13 cellular contexts compared by ENCODE assay signal in the genomic region with DNA sequence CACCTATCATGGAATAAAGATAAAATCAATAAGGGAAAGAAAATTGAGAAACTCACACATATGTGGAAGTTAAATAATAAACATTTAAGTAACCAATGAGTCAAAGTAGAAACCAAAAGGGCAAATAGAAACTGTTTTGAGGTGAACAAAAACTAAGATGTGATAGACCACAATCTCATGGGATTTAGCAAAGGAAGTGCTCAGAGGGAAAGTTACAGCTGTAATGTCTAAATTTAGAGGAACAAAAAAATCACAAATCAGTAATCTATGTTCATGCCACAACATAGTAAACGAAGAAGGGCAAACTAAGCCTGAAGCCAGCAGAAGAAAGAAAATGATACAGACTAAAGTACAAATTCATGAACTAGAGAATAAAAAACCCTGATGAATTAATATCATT.
A peak's percentile ranks its signal among the peaks of the same experiment; 100 is the strongest.
DNase-seq lines count a peak whose midpoint lies in the region; ATAC-seq and FAIRE-seq lines count a peak whose summit lies in the region.
"Had no signal": no experiment of that assay in that cellular context is flagged by ENCODE, and none has a peak within 500 bp of the region (broad histone marks: within the 10 kb centered on the region; RNA-seq: fewer than 3 reads in every experiment).

No MANE protein-coding gene starts in this region.

- no peaks in the 10 kb centered on the region for H3K9me3 ChIP-seq in effector memory CD4-positive, alpha-beta T cell (ENCODE audit: control insufficient read depth, low read length)
- H3K9me3 ChIP-seq: adrenal gland, stomach had no signal

- DNase-seq in GM18507 (ENCODE audit: extremely low spot score, insufficient read length, low read depth): peak; percentile 7
- DNase-seq in OCI-M1 (lab: John Stamatoyannopoulos, UW): peak; percentile 53
- no peak for DNase-seq in SW480 (ENCODE audit: low spot score)
- DNase-seq in effector CD8-positive, alpha-beta T cell (lab: John Stamatoyannopoulos, UW): no peak
- DNase-seq in effector memory CD4-positive, alpha-beta T cell: no peak
- DNase-seq: adrenal gland; CD4-positive, CD25-positive, alpha-beta regulatory T cell; NCI-H1092; stomach had no signal

- H3K27me3 ChIP-seq in effector memory CD4-positive, alpha-beta T cell (replicated peaks; ENCODE audit: control insufficient read depth, insufficient read depth, low read length, poor library complexity, severe bottlenecking): no peaks in the 10 kb centered on the region
- H3K27me3 ChIP-seq: adrenal gland, stomach had no signal

- H3K36me3 ChIP-seq in effector memory CD4-positive, alpha-beta T cell (ENCODE audit: control insufficient read depth, insufficient read depth, low read length): no peaks in the 10 kb centered on the region
- H3K36me3 ChIP-seq: adrenal gland, stomach had no signal

- H3K4me3 ChIP-seq in effector memory CD4-positive, alpha-beta T cell (ENCODE audit: insufficient read depth, low read depth, low read length, poor library complexity, severe bottlenecking): no peak overlapping the region
- H3K4me3 ChIP-seq: adrenal gland, stomach had no signal

- no peaks in the 10 kb centered on the region for H3K4me1 ChIP-seq in effector memory CD4-positive, alpha-beta T cell (ENCODE audit: control insufficient read depth, insufficient read depth, low read length, poor library complexity, severe bottlenecking)
- H3K4me1 ChIP-seq: adrenal gland, stomach had no signal

- ATAC-seq in GM21367 (IDR thresholded peaks at IDR 0.05; ENCODE audit: unreplicated experiment): peak; percentile 67
- peak; percentile 74 for ATAC-seq in HG02981 (IDR thresholded peaks at IDR 0.05; ENCODE audit: unreplicated experiment)
- ATAC-seq in HG03025 (IDR thresholded peaks at IDR 0.05; ENCODE audit: low FRiP score, unreplicated experiment): no peak

- peak; percentile 84 for FAIRE-seq in GM18507 (lab: Jason Lieb, UNC)
- FAIRE-seq: frontal cortex had no signal

- no peak overlapping the region for H3K27ac ChIP-seq in effector memory CD4-positive, alpha-beta T cell (ENCODE audit: insufficient read depth, low read length, poor library complexity, severe bottlenecking)
- H3K27ac ChIP-seq: adrenal gland, stomach had no signal

Comparison
In these comparisons a context has a peak if more than half of its experiments do, and no peak if none do; other contexts are left out.
1. DNase-seq: peak in GM18507 (single experiment) and OCI-M1 (single experiment); none in SW480 (single experiment), effector CD8-positive, alpha-beta T cell (single experiment) and effector memory CD4-positive, alpha-beta T cell (0 of 3).